Comparison of ENCODE assay signal across 20 cellular contexts in the genomic region with DNA sequence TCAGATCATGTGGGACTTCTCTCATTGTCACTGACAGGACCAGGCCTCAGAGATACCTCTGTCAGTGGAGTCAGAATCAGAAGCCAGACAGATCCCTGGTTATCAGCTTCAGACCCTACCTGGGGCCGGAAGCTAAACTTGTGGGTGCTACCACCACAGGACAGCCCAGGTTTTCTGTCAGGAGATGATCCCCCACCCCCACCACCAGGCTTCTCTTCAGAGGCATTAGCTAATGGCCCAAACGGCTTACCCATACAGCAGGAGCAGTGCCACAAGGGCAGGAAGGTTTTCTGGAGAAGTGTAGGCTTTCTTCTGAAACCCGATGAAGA.
DNase-seq lines count a peak whose midpoint lies in the region; ATAC-seq, FAIRE-seq and TF ChIP-seq lines count a peak whose summit lies in the region.
"Had no signal": no experiment of that assay in that cellular context is flagged by ENCODE, and none has a peak within 500 bp of the region (broad histone marks: within the 10 kb centered on the region; RNA-seq: fewer than 3 reads in every experiment).

No MANE protein-coding gene starts in this region.

- TF ChIP-seq RAD21 in K562 (CRISPR knock-in tag; conservative IDR thresholded peaks at IDR 0.05 in 1 of 2, IDR thresholded peaks at IDR 0.05 in 1 of 2): no peak

- no peak overlapping the region; the same call in 2 of the 3 replicates for H3K27ac ChIP-seq in K562 (ENCODE audit: extremely low read depth, low read depth, low read length)
- no peak overlapping the region for H3K27ac ChIP-seq in sigmoid colon

- POLR2A ChIA-PET in K562 (lab: Yijun Ruan, JAX): interaction anchor here (0.5 to 1.3 kb wide), 3 partner anchors 10 to 778 kb away, joined by 3 to 4 read pairs (median 3); no protein-coding TSS in a partner anchor

- no TSS peak for BruUV-seq in K562 (replicated peaks; lab: Mats Ljungman, UMichigan)

- peaks cover 0 to 16% of the 10 kb centered on the region in 2 experiments; a peak in 3 of 5 replicates for H3K27me3 ChIP-seq in K562 (ENCODE audit: control insufficient read depth in 2 of 2, insufficient read depth in 2 of 2, low read length in 2 of 2)
- H3K27me3 ChIP-seq in sigmoid colon: no peaks in the 10 kb centered on the region
- H3K27me3 ChIP-seq: BE2C had no signal

- H3K27me3 Mint-ChIP-seq in natural killer cell (ENCODE audit: low read depth in 2 of 2): no peaks in the 10 kb centered on the region
- no peaks in the 10 kb centered on the region for H3K27me3 Mint-ChIP-seq in natural killer cell treated with Interleukin-12 subunit alpha and Interleukin-12 subunit beta and Interleukin-15 and Interleukin-18, amount 100 ng/mL, for 72 hours
- H3K27me3 Mint-ChIP-seq in effector memory CD8-positive, alpha-beta T cell: no peaks in the 10 kb centered on the region

- DNase-seq in natural killer cell (no peak), K562 (ENCODE audit: extremely low read depth in 1 of 4, low spot score in 3 of 4) (no peak), sigmoid colon (no peak)
- no peak for DNase-seq in natural killer cell treated with Interleukin-12 subunit alpha and Interleukin-12 subunit beta and Interleukin-15 and Interleukin-18, amount 100 ng/mL, for 72 hours (ENCODE audit: low spot score)
- DNase-seq in effector memory CD8-positive, alpha-beta T cell: no peak
- DNase-seq in stimulated activated effector memory CD8-positive, alpha-beta T cell treated with anti-CD3 and anti-CD28 coated beads, Interleukin-12 subunit alpha, Interleukin-12 subunit beta, amount 100 ng/mL, for 72 hours (ENCODE audit: low spot score in 2 of 2): no peak
- DNase-seq: ACHN; BE2C; C1 segment of cervical spinal cord; CD4-positive, CD25-positive, alpha-beta regulatory T cell; CD8-positive, alpha-beta memory T cell; COR-L47 had no signal

- TF ChIP-seq POLR2A in K562 (conservative IDR thresholded peaks at IDR 0.05) (no peak), sigmoid colon (IDR thresholded peaks at IDR 0.05) (no peak)

- H3K36me3 Mint-ChIP-seq in natural killer cell: no peaks in the 10 kb centered on the region
- H3K36me3 Mint-ChIP-seq in natural killer cell treated with Interleukin-12 subunit alpha and Interleukin-12 subunit beta and Interleukin-15 and Interleukin-18, amount 100 ng/mL, for 72 hours: no peaks in the 10 kb centered on the region
- H3K36me3 Mint-ChIP-seq in effector memory CD8-positive, alpha-beta T cell (ENCODE audit: insufficient read depth): no peaks in the 10 kb centered on the region
- H3K36me3 Mint-ChIP-seq in stimulated activated effector memory CD8-positive, alpha-beta T cell treated with anti-CD3 and anti-CD28 coated beads, Interleukin-12 subunit alpha, Interleukin-12 subunit beta, amount 100 ng/mL, for 72 hours: peaks cover 4% of the 10 kb centered on the region
- H3K36me3 Mint-ChIP-seq: CD4-positive, CD25-positive, alpha-beta regulatory T cell; CD8-positive, alpha-beta memory T cell had no signal

- no peaks in the 10 kb centered on the region for H3K36me3 ChIP-seq in K562 (ENCODE audit: control insufficient read depth, insufficient read depth, low read length)
- no peaks in the 10 kb centered on the region for H3K36me3 ChIP-seq in sigmoid colon
- H3K36me3 ChIP-seq: BE2C had no signal

- no peaks in the 10 kb centered on the region for H3K9me3 Mint-ChIP-seq in natural killer cell
- no peaks in the 10 kb centered on the region for H3K9me3 Mint-ChIP-seq in natural killer cell treated with Interleukin-12 subunit alpha and Interleukin-12 subunit beta and Interleukin-15 and Interleukin-18, amount 100 ng/mL, for 72 hours
- no peaks in the 10 kb centered on the region for H3K9me3 Mint-ChIP-seq in effector memory CD8-positive, alpha-beta T cell
- H3K9me3 Mint-ChIP-seq in stimulated activated effector memory CD8-positive, alpha-beta T cell treated with anti-CD3 and anti-CD28 coated beads, Interleukin-12 subunit alpha, Interleukin-12 subunit beta, amount 100 ng/mL, for 72 hours: no peaks in the 10 kb centered on the region
- H3K9me3 Mint-ChIP-seq: CD8-positive, alpha-beta memory T cell; GM23338 had no signal

- H3K9ac ChIP-seq in K562 (ENCODE audit: insufficient read depth in 1 of 2, low read depth in 2 of 2, low read length in 2 of 2): no peak overlapping the region

- no peak for TF ChIP-seq EP300 in K562 (IDR thresholded peaks at IDR 0.05; ENCODE audit: low read length)
- no peak for TF ChIP-seq EP300 in sigmoid colon (IDR thresholded peaks at IDR 0.05)

- CTCF ChIA-PET in K562 (lab: Yijun Ruan, JAX; ENCODE audit: low intra/inter-chr PET ratio): interaction anchor here (0.6 kb wide), 1 partner anchor 151 kb away, joined by 4 read pairs; no protein-coding TSS in a partner anchor

- H3K4me2 ChIP-seq in K562 (ENCODE audit: insufficient read depth, low read length): no peak overlapping the region
- H3K4me2 ChIP-seq: GM23338 had no signal

- ATAC-seq in natural killer cell: no peak
- ATAC-seq in natural killer cell treated with Interleukin-12 subunit alpha and Interleukin-12 subunit beta and Interleukin-15 and Interleukin-18, amount 100 ng/mL, for 72 hours: no peak
- peak; percentile 25; the same call in 2 of the 3 replicates for ATAC-seq in K562
- ATAC-seq in effector memory CD8-positive, alpha-beta T cell (replicated peaks): no peak
- ATAC-seq in stimulated activated effector memory CD8-positive, alpha-beta T cell treated with anti-CD3 and anti-CD28 coated beads, Interleukin-12 subunit alpha, Interleukin-12 subunit beta, amount 100 ng/mL, for 72 hours: no peak
- no peak for ATAC-seq in HG03342 (IDR thresholded peaks at IDR 0.05; ENCODE audit: unreplicated experiment)
- ATAC-seq in HG02870 (IDR thresholded peaks at IDR 0.05; ENCODE audit: unreplicated experiment): no peak
- ATAC-seq: GM23338 had no signal

- 8% methylated on average over 3 of the region's 3 CpGs for WGBS in K562 (ENCODE audit: insufficient coverage, low coverage, missing lambda C conversion rate)
- 90 to 92% methylated on average over 3 of the region's 3 CpGs for WGBS in sigmoid colon, 2 donors

- H3K27ac Mint-ChIP-seq in natural killer cell: peak overlapping the region; percentile 64 to 81
- no peak overlapping the region for H3K27ac Mint-ChIP-seq in natural killer cell treated with Interleukin-12 subunit alpha and Interleukin-12 subunit beta and Interleukin-15 and Interleukin-18, amount 100 ng/mL, for 72 hours
- peak overlapping the region; percentile 11 to 59 for H3K27ac Mint-ChIP-seq in effector memory CD8-positive, alpha-beta T cell
- peak overlapping the region; percentile 59 for H3K27ac Mint-ChIP-seq in stimulated activated effector memory CD8-positive, alpha-beta T cell treated with anti-CD3 and anti-CD28 coated beads, Interleukin-12 subunit alpha, Interleukin-12 subunit beta, amount 100 ng/mL, for 72 hours
- H3K27ac Mint-ChIP-seq: CD4-positive, CD25-positive, alpha-beta regulatory T cell; GM23338 had no signal

- H3K4me3 Mint-ChIP-seq in natural killer cell: no peak overlapping the region
- H3K4me3 Mint-ChIP-seq in natural killer cell treated with Interleukin-12 subunit alpha and Interleukin-12 subunit beta and Interleukin-15 and Interleukin-18, amount 100 ng/mL, for 72 hours: no peak overlapping the region
- no peak overlapping the region for H3K4me3 Mint-ChIP-seq in effector memory CD8-positive, alpha-beta T cell
- H3K4me3 Mint-ChIP-seq in stimulated activated effector memory CD8-positive, alpha-beta T cell treated with anti-CD3 and anti-CD28 coated beads, Interleukin-12 subunit alpha, Interleukin-12 subunit beta, amount 100 ng/mL, for 72 hours: no peak overlapping the region
- H3K4me3 Mint-ChIP-seq: CD4-positive, CD25-positive, alpha-beta regulatory T cell; GM23338 had no signal

- intact Hi-C loops in natural killer cell (cut with micrococcal nuclease): loop anchor here (10.0 kb wide), 1 partner anchor 171 kb away; no protein-coding TSS in a partner anchor
- intact Hi-C loops in K562 (cut with micrococcal nuclease): no loop called here
- intact Hi-C loops in sigmoid colon (cut with DNase I): no loop called here

- no peak overlapping the region for H3K4me3 ChIP-seq in K562
- H3K4me3 ChIP-seq in sigmoid colon: no peak overlapping the region
- H3K4me3 ChIP-seq: GM23338 had no signal

- H2AFZ ChIP-seq in K562 (ENCODE audit: low read depth, low read length): no peak overlapping the region; the same call in 1 of the 2 replicates
- H2AFZ ChIP-seq: GM23338 had no signal

- no peak for TF ChIP-seq CTCF in natural killer cell (IDR thresholded peaks at IDR 0.05)
- TF ChIP-seq CTCF in K562 (IDR thresholded peaks at IDR 0.05 in 2 of 3, conservative IDR thresholded peaks at IDR 0.05 in 1 of 3; ENCODE audit: insufficient read depth in 2 of 3, low read depth in 1 of 3, low read length in 3 of 3): no peak
- no peak for TF ChIP-seq CTCF in sigmoid colon (IDR thresholded peaks at IDR 0.05)

- H3K79me2 ChIP-seq in K562 (ENCODE audit: control insufficient read depth, insufficient read depth, low read length): no peaks in the 10 kb centered on the region

- H3K9me1 ChIP-seq in K562 (ENCODE audit: control insufficient read depth, insufficient read depth, low read length): no peaks in the 10 kb centered on the region

- H3K4me1 ChIP-seq in K562 (replicated peaks in 1 of 2; ENCODE audit: control insufficient read depth in 2 of 2, insufficient read depth in 2 of 2, low read length in 2 of 2) (peaks cover 4 to 22% of the 10 kb centered on the region in 2 experiments), sigmoid colon (peaks cover 0 to 5% (median 3%) of the 10 kb centered on the region in 4 donors)
- H3K4me1 ChIP-seq: BE2C had no signal

- H4K20me1 ChIP-seq in K562 (replicated peaks; ENCODE audit: control insufficient read depth, insufficient read depth, low read length): no peaks in the 10 kb centered on the region

- H3K4me1 Mint-ChIP-seq in natural killer cell: peaks cover 73 to 75% of the 10 kb centered on the region in 2 donors
- H3K4me1 Mint-ChIP-seq in natural killer cell treated with Interleukin-12 subunit alpha and Interleukin-12 subunit beta and Interleukin-15 and Interleukin-18, amount 100 ng/mL, for 72 hours (ENCODE audit: low read depth in 2 of 2): peaks cover 46 to 64% of the 10 kb centered on the region in 2 donors
- H3K4me1 Mint-ChIP-seq in effector memory CD8-positive, alpha-beta T cell (ENCODE audit: low read depth in 2 of 2): peaks cover 18 to 26% of the 10 kb centered on the region in 2 donors
- H3K4me1 Mint-ChIP-seq in stimulated activated effector memory CD8-positive, alpha-beta T cell treated with anti-CD3 and anti-CD28 coated beads, Interleukin-12 subunit alpha, Interleukin-12 subunit beta, amount 100 ng/mL, for 72 hours: peaks cover 39% of the 10 kb centered on the region

- no peaks in the 10 kb centered on the region for H3K9me3 ChIP-seq in K562 (replicated peaks; ENCODE audit: control insufficient read depth, insufficient read depth, low read depth, low read length)
- no peaks in the 10 kb centered on the region for H3K9me3 ChIP-seq in sigmoid colon
- H3K9me3 ChIP-seq: BE2C had no signal

- in situ Hi-C loops in K562 (cut with MboI): no loop called here

- no peak for FAIRE-seq in K562 (lab: Jason Lieb, UNC)
- FAIRE-seq: A204.1, G401.6, GM12892, GM18507, H54 had no signal

TF ChIP-seq in K562, 482 proteins besides CTCF, POLR2A, EP300 and RAD21 (continues in another document):
- TF ChIP-seq PTTG1 (tag; IDR thresholded peaks at IDR 0.05; ENCODE audit: low read depth): peak; percentile 53; the same call in 1 of the 2 replicates
- 0 out of 2 replicates have a peak, but pooled peaks have one; percentile 56 for TF ChIP-seq GTF2E2 (tag; IDR thresholded peaks at IDR 0.05)
- TF ChIP-seq FOSL1 (tag; conservative IDR thresholded peaks at IDR 0.05): no peak

Comparison
In these comparisons a context has a peak if more than half of its experiments do, and no peak if none do; other contexts are left out.
1. H3K27ac Mint-ChIP-seq: peak in natural killer cell (2 of 2), effector memory CD8-positive, alpha-beta T cell (2 of 2) and stimulated activated effector memory CD8-positive, alpha-beta T cell treated with anti-CD3 and anti-CD28 coated beads, Interleukin-12 subunit alpha, Interleukin-12 subunit beta, amount 100 ng/mL, for 72 hours (single experiment); none in natural killer cell treated with Interleukin-12 subunit alpha and Interleukin-12 subunit beta and Interleukin-15 and Interleukin-18, amount 100 ng/mL, for 72 hours (0 of 2).